2 cellular contexts compared by ENCODE assay signal in genomic region chr1:33155877-33156538, GRCh38.
TF ChIP-seq lines count a peak whose summit lies in the region.

No MANE protein-coding gene starts in this region.

TF ChIP-seq in HEK293, 187 proteins besides CTCF, POLR2A, EP300 and RAD21:
- TF ChIP-seq ZBTB44 (tag by site-specific recombination; IDR thresholded peaks at IDR 0.05): peak; percentile 43; the same call in 1 of the 2 replicates
- TF ChIP-seq ZNF621 (tag by site-specific recombination; IDR thresholded peaks at IDR 0.05): no peak
- TF ChIP-seq ZBTB17 (tag by site-specific recombination; IDR thresholded peaks at IDR 0.05): peak; percentile 66
TF ChIP-seq in HEK293: peak in this region for 2.

TF ChIP-seq in K562, 482 proteins besides CTCF, POLR2A, EP300 and RAD21:
- TF ChIP-seq TRIM25 (IDR thresholded peaks at IDR 0.05; ENCODE audit: borderline replicate concordance) (no peak), NFIC (IDR thresholded peaks at IDR 0.05) (peak; percentile 30)
